27 cellular contexts compared by ENCODE assay signal in genomic region chr1:165945911-165946310, GRCh38.
"Had no signal": no experiment of that assay in that cellular context is flagged by ENCODE, and none has a peak within 500 bp of the region (broad histone marks: within the 10 kb centered on the region; RNA-seq: fewer than 3 reads in every experiment).

No MANE protein-coding gene starts in this region.

- H3K9me3 ChIP-seq: colonic mucosa, esophagus squamous epithelium, gastrocnemius medialis, gastroesophageal sphincter, heart left ventricle, heart right ventricle had no signal

- H3K27ac ChIP-seq: colonic mucosa, coronary artery, dorsolateral prefrontal cortex, epithelial cell of prostate, esophagus squamous epithelium, foreskin keratinocyte, gastrocnemius medialis, gastroesophageal sphincter, heart left ventricle, heart right ventricle had no signal

- H3K4me3 Mint-ChIP-seq: dendritic cell treated with granulocyte-macrophage colony-stimulating factor and Interleukin-4, amounts not matched to agents 40 ng/mL and 50 ng/mL, for 4 days; effector memory CD8-positive, alpha-beta T cell; endodermal cell had no signal

- ATAC-seq: effector memory CD8-positive, alpha-beta T cell; esophagus mucosa; foreskin keratinocyte; gastrocnemius medialis; gastroesophageal sphincter; heart left ventricle; heart right ventricle had no signal

- FAIRE-seq: colon, endometrium, endothelial cell of umbilical vein, frontal cortex had no signal

- H3K36me3 ChIP-seq: colonic mucosa, esophagus squamous epithelium, gastrocnemius medialis, gastroesophageal sphincter, heart left ventricle, heart right ventricle had no signal

- H3K9me3 Mint-ChIP-seq: dendritic cell treated with granulocyte-macrophage colony-stimulating factor and Interleukin-4, amounts not matched to agents 40 ng/mL and 50 ng/mL, for 4 days; effector memory CD8-positive, alpha-beta T cell; endodermal cell had no signal

- H3K4me3 ChIP-seq: colonic mucosa, coronary artery, dorsolateral prefrontal cortex, esophagus squamous epithelium, gastrocnemius medialis, gastroesophageal sphincter, heart left ventricle, heart right ventricle had no signal

- H3K4me1 ChIP-seq: colonic mucosa, esophagus squamous epithelium, foreskin keratinocyte, gastrocnemius medialis, gastroesophageal sphincter had no signal

- H3K27ac Mint-ChIP-seq: dendritic cell treated with granulocyte-macrophage colony-stimulating factor and Interleukin-4, amounts not matched to agents 40 ng/mL and 50 ng/mL, for 4 days; effector memory CD8-positive, alpha-beta T cell; endodermal cell had no signal

- H3K27me3 ChIP-seq: colonic mucosa, esophagus squamous epithelium, foreskin keratinocyte, gastrocnemius medialis, heart left ventricle had no signal

- DNase-seq: colonic mucosa; cortex of kidney; dermis blood vessel endothelial cell; dorsolateral prefrontal cortex; effector CD4-positive, alpha-beta T cell; effector CD8-positive, alpha-beta T cell; effector memory CD4-positive, alpha-beta T cell; effector memory CD8-positive, alpha-beta T cell; endodermal cell; erythroblast; esophagus squamous epithelium; foreskin fibroblast; foreskin keratinocyte; foreskin melanocyte; gastrocnemius medialis; glutamatergic neuron; heart left ventricle; heart right ventricle had no signal
